Comparison of ENCODE assay signal across 8 cellular contexts in genomic region chr3:125917020-125917464, GRCh38. TPM values are rescaled to one million over a fixed set of nuclear protein-coding genes. Genes with fewer than 3 reads are reported as not detected.
DNase-seq lines count a peak whose midpoint lies in the region; ATAC-seq and TF ChIP-seq lines count a peak whose summit lies in the region.
"Not testable (repeated sequence)": the region's sequence is repeated elsewhere in the genome, so short reads cannot be mapped to it uniquely, and the experiment has no call there.

No MANE protein-coding gene starts in this region.

- peak overlapping the region; percentile 92 for H2AFZ ChIP-seq in IMR-90 (replicated peaks; ENCODE audit: low read length, poor library complexity)

- peak overlapping the region; percentile 79 for H3K9ac ChIP-seq in IMR-90 (ENCODE audit: low read depth, low read length)

- H3K79me1 ChIP-seq in IMR-90 (ENCODE audit: low read depth in 1 of 2, low read length in 2 of 2) = not testable (repeated sequence)

- peak overlapping the region; percentile 97 for H2BK120ac ChIP-seq in IMR-90 (ENCODE audit: low read depth, low read length)

- not testable (repeated sequence) for H3K9me3 ChIP-seq in IMR-90 (ENCODE audit: control insufficient read depth, insufficient read depth, low read length); right cardiac atrium (ENCODE audit: control insufficient read depth, low read length)

- 0% methylated on average over 2 of the region's 12 CpGs; no CpG with 5 or more reads in 1 of the 2 experiments for WGBS in IMR-90 (ENCODE audit: extremely low coverage in 2 of 2, insufficient read length in 1 of 2), 2 experiments
- 5% methylated on average over 12 of the region's 12 CpGs for WGBS in right cardiac atrium

- dilution Hi-C loops in IMR-90 (cut with HindIII; ENCODE audit: low sequenced_read_pairs, unreplicated experiment) = not testable (repeated sequence)

- intact Hi-C loops in IMR-90 (cut with micrococcal nuclease) = loop anchor here (5.0 kb wide), 1 partner anchor 150 kb away; no protein-coding TSS in a partner anchor
- intact Hi-C loops in right cardiac atrium (cut with DNase I) = not testable (repeated sequence)

- H3K4ac ChIP-seq in IMR-90 (ENCODE audit: low read depth, low read length) = peak overlapping the region; percentile 99

- H3K4me1 Mint-ChIP-seq in chondrocyte (ENCODE audit: low read depth) (peaks cover 20% of the 10 kb centered on the region), nephron (peaks cover 29% of the 10 kb centered on the region)
- peaks cover 29% of the 10 kb centered on the region for H3K4me1 Mint-ChIP-seq in stimulated activated naive CD8-positive, alpha-beta T cell treated with anti-CD3 and anti-CD28 coated beads, Interleukin-15, Interleukin-2, amounts not matched to agents 100 ng/mL and 50 ng/mL, for 24 hours (ENCODE audit: low read depth)

- not testable (repeated sequence) for TF ChIP-seq POLR2A in IMR-90 (IDR thresholded peaks at IDR 0.05; ENCODE audit: low read depth, low read length)

- not testable (repeated sequence) for TF ChIP-seq CTCF in IMR-90 (conservative IDR thresholded peaks at IDR 0.05; ENCODE audit: low read depth, low read length); chondrocyte (IDR thresholded peaks at IDR 0.05); nephron (IDR thresholded peaks at IDR 0.05; ENCODE audit: unreplicated experiment in 3 of 3)

- H2AK5ac ChIP-seq in IMR-90 (ENCODE audit: low read depth, low read length) = peak overlapping the region; percentile 99

- H3K4me3 ChIP-seq in IMR-90 (ENCODE audit: insufficient read depth, low read depth, low read length) = peak overlapping the region; percentile 63
- peak overlapping the region; percentile 36 for H3K4me3 ChIP-seq in right cardiac atrium (ENCODE audit: low read length)

- DNase-seq in Caki2 (ENCODE audit: low read depth) (peak; percentile 51), IMR-90 (peak; percentile 72), NCI-H82 treated with DMSO at 0.1 percent for 48 hours (lab: John Stamatoyannopoulos, UW; ENCODE audit: unreplicated experiment) (peak; percentile 43), right cardiac atrium (peak in 1 of 3 donors; percentile 61)
- peak; percentile 26 to 37 for DNase-seq in activated CD4-positive, alpha-beta T cell treated with anti-CD3 and anti-CD28 coated beads, Interleukin-2, amount 50 U/mL, for 48 hours
- DNase-seq in chondrocyte (ENCODE audit: low spot score) = not testable (repeated sequence)

- CTCF ChIA-PET in IMR-90 (lab: Yijun Ruan, JAX) = not testable (repeated sequence)

- H2BK20ac ChIP-seq in IMR-90 (ENCODE audit: low read depth, low read length) = peak overlapping the region; percentile 80

- H3K4me3 Mint-ChIP-seq in chondrocyte (ENCODE audit: unreplicated experiment) = peak overlapping the region; percentile 82
- H3K4me3 Mint-ChIP-seq in nephron = peak overlapping the region; percentile 85 to 88 (median 88)
- peak overlapping the region; percentile 92 for H3K4me3 Mint-ChIP-seq in stimulated activated naive CD8-positive, alpha-beta T cell treated with anti-CD3 and anti-CD28 coated beads, Interleukin-15, Interleukin-2, amounts not matched to agents 100 ng/mL and 50 ng/mL, for 24 hours

- H4K8ac ChIP-seq in IMR-90 (ENCODE audit: low read depth in 2 of 2, low read length in 2 of 2) = peak overlapping the region; percentile 87 to 91

- in situ Hi-C loops in Caki2 (cut with HindIII; ENCODE audit: low pct_unique_long_range_greater_than_20kb, low sequenced_read_pairs); IMR-90 (cut with MboI; ENCODE audit: low sequenced_read_pairs): not testable (repeated sequence)

- H3K9me1 ChIP-seq in IMR-90 (ENCODE audit: insufficient read depth, low read length) = not testable (repeated sequence)

- peak overlapping the region; percentile 80 for H3K56ac ChIP-seq in IMR-90 (ENCODE audit: extremely low read depth, insufficient read depth, low read length)

- POLR2A ChIA-PET in IMR-90 (lab: Charles Lee; ENCODE audit: unreplicated experiment) = not testable (repeated sequence)

- H3K27me3 Mint-ChIP-seq in chondrocyte (ENCODE audit: low read depth); nephron (ENCODE audit: low read depth); stimulated activated naive CD8-positive, alpha-beta T cell treated with anti-CD3 and anti-CD28 coated beads, Interleukin-15, Interleukin-2, amounts not matched to agents 100 ng/mL and 50 ng/mL, for 24 hours: not testable (repeated sequence)

- peak overlapping the region; percentile 50 for H3K18ac ChIP-seq in IMR-90 (ENCODE audit: low read depth, low read length)

- H4K91ac ChIP-seq in IMR-90 (ENCODE audit: insufficient read depth, low read depth, low read length) = peak overlapping the region; percentile 94

- H3K36me3 Mint-ChIP-seq in chondrocyte (ENCODE audit: low read depth); nephron (ENCODE audit: low read depth); stimulated activated naive CD8-positive, alpha-beta T cell treated with anti-CD3 and anti-CD28 coated beads, Interleukin-15, Interleukin-2, amounts not matched to agents 100 ng/mL and 50 ng/mL, for 24 hours (ENCODE audit: low read depth): not testable (repeated sequence)

- H3K27ac Mint-ChIP-seq in chondrocyte (ENCODE audit: unreplicated experiment) (peak overlapping the region; percentile 83), nephron (peak overlapping the region in 2 of 3 experiments; percentile 79 to 92)
- H3K27ac Mint-ChIP-seq in stimulated activated naive CD8-positive, alpha-beta T cell treated with anti-CD3 and anti-CD28 coated beads, Interleukin-15, Interleukin-2, amounts not matched to agents 100 ng/mL and 50 ng/mL, for 24 hours = peak overlapping the region; percentile 93

- peak overlapping the region; percentile 100; the same call in 2 of the 3 replicates for H2BK15ac ChIP-seq in IMR-90 (ENCODE audit: low read depth, low read length)

- not testable (repeated sequence) for H3K4me1 ChIP-seq in IMR-90 (ENCODE audit: control insufficient read depth, insufficient read depth, low read length); right cardiac atrium (ENCODE audit: control insufficient read depth, insufficient read depth, low read length)

- peak overlapping the region; percentile 35; the same call in 1 of the 2 replicates for H4K5ac ChIP-seq in IMR-90 (ENCODE audit: low read depth, low read length)

- peak overlapping the region; percentile 97 for H2BK5ac ChIP-seq in IMR-90 (ENCODE audit: low read depth, low read length, poor library complexity, severe bottlenecking)

- not testable (repeated sequence) for BruUV-seq in IMR-90 (replicated peaks; lab: Mats Ljungman, UMichigan)

- not testable (repeated sequence) for H3K9me3 Mint-ChIP-seq in chondrocyte (ENCODE audit: low read depth); nephron; stimulated activated naive CD8-positive, alpha-beta T cell treated with anti-CD3 and anti-CD28 coated beads, Interleukin-15, Interleukin-2, amounts not matched to agents 100 ng/mL and 50 ng/mL, for 24 hours

- peak overlapping the region; percentile 100 for H3K23ac ChIP-seq in IMR-90 (ENCODE audit: low read depth, low read length)

- H2AK9ac ChIP-seq in IMR-90 (replicated peaks; ENCODE audit: low read depth, low read length, poor library complexity) = peak overlapping the region; percentile 91

- H3K27ac ChIP-seq in IMR-90 (ENCODE audit: insufficient read depth, low read length) = peak overlapping the region; percentile 94
- peak overlapping the region; percentile 4 for H3K27ac ChIP-seq in right cardiac atrium (ENCODE audit: low read length)

- ATAC-seq in IMR-90 (ENCODE audit: low read depth); right cardiac atrium: not testable (repeated sequence)

- peak overlapping the region; percentile 98 for H3K14ac ChIP-seq in IMR-90 (replicated peaks; ENCODE audit: low read depth, low read length)

- H4K20me1 ChIP-seq in IMR-90 (ENCODE audit: insufficient read depth, low read length) = not testable (repeated sequence)

- H3K27me3 ChIP-seq in IMR-90 (ENCODE audit: control insufficient read depth, insufficient read depth, low read length); right cardiac atrium (ENCODE audit: control insufficient read depth, insufficient read depth): not testable (repeated sequence)

- TF ChIP-seq RAD21 in IMR-90 (IDR thresholded peaks at IDR 0.05; ENCODE audit: low read length) = not testable (repeated sequence)

- not testable (repeated sequence) for H3K36me3 ChIP-seq in IMR-90 (ENCODE audit: control insufficient read depth, insufficient read depth, low read length)

- H3K4me2 ChIP-seq in IMR-90 (ENCODE audit: low read depth, low read length) = peak overlapping the region; percentile 81

TF ChIP-seq in IMR-90, 13 proteins besides CTCF, POLR2A, EP300 and RAD21:
- TF ChIP-seq FOS (IDR thresholded peaks at IDR 0.05; ENCODE audit: low read depth, low read length) = 0 out of 2 replicates have a peak, but pooled peaks have one; percentile 27
- peak; percentile 84 for TF ChIP-seq CEBPB (IDR thresholded peaks at IDR 0.05; ENCODE audit: low read depth, low read length)
- TF ChIP-seq BHLHE40 (IDR thresholded peaks at IDR 0.05; ENCODE audit: low read depth, low read length) = 0 out of 2 replicates have a peak, but pooled peaks have one; percentile 29

RNA-seq across cellular contexts. Expression of gene ROPN1B, which starts 51.9 kb away (rescaled TPM):
- total RNA-seq in Caki2 (2014; rRNA removed; shearing (Covaris generic); ENCODE audit: low replicate concordance) = 3.5 TPM in 1 of 2 replicates, not detected in the other
- total RNA-seq in IMR-90 (2012; rRNA removed) (not detected in 2 replicates), chondrocyte (0.10 TPM in 1 of 3 replicates, not detected in the others), right cardiac atrium (1 to 10 TPM; 2.0 to 4.8 (median 3.6) TPM)
- polyA plus RNA-seq in IMR-90 (2012; rRNA removed) (not detected in 2 replicates), right cardiac atrium (4.5 TPM)
- not detected in 2 replicates for polyA plus RNA-seq in IMR-90 (2012; cell fraction: cytosol; rRNA removed)
- not detected in 2 replicates for polyA plus RNA-seq in IMR-90 (2012; cell fraction: nucleus; rRNA removed; ENCODE audit: low replicate concordance)
